Comparison of ENCODE assay signal across 12 cellular contexts in the genomic region with DNA sequence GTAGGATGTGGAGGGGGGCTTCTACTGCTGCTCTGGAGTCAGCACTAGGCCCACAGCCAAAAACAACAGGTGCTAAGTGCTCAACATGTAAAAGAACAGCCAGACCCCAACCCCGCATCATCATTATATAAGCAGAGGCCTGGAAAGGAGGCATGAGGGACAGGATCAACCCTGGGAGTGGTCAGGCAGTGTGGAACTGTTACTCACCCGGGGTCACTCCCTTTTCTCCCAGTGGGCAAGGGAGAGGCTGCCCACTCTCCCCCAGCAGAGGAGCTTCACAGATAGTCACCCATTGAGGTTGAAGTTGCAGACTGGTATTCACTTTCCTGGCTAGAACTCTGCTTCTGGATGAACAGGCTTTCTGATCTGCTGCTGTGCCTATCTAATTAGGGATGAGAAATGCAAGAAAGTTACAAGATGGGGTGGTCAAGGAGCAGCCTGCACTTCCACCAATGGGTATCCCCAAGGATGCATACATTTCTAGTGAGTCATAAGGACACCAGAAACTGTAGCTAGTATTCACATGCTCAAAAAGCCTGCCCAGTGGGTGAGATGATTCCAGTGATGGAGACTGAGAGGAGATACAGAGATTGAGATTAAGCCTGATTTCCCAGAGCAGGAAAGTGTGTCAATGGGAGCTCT.
DNase-seq lines count a peak whose midpoint lies in the region; ATAC-seq and TF ChIP-seq lines count a peak whose summit lies in the region.
"Had no signal": no experiment of that assay in that cellular context is flagged by ENCODE, and none has a peak within 500 bp of the region (broad histone marks: within the 10 kb centered on the region; RNA-seq: fewer than 3 reads in every experiment).

No MANE protein-coding gene starts in this region.

- no peaks in the 10 kb centered on the region for H3K9me3 ChIP-seq in gastroesophageal sphincter

- no peak overlapping the region for H3K27ac ChIP-seq in gastroesophageal sphincter
- H3K27ac ChIP-seq: KMS-11 had no signal

- TF ChIP-seq CTCF in astrocyte of the cerebellum (IDR thresholded peaks at IDR 0.05; ENCODE audit: low read depth, low read length, missing control alignments) = no peak
- no peak for TF ChIP-seq CTCF in gastroesophageal sphincter (IDR thresholded peaks at IDR 0.05)

- in situ Hi-C loops in astrocyte of the cerebellum (cut with HindIII; ENCODE audit: low sequenced_read_pairs) = no loop called here

- H3K4me3 ChIP-seq in astrocyte of the cerebellum (ENCODE audit: low read depth, low read length) (no peak overlapping the region), gastroesophageal sphincter (no peak overlapping the region)

- WGBS in gastroesophageal sphincter (ENCODE audit: low coverage in 1 of 2), 2 donors = 75 to 88% methylated on average over 1 to 2 of the region's 2 CpGs

- DNase-seq in AG08395 (ENCODE audit: low spot score) (peak; percentile 72), HS-5 (ENCODE audit: low read depth) (peak; percentile 23), astrocyte of the cerebellum (ENCODE audit: low read depth) (peak; percentile 34), kidney tubule cell (ENCODE audit: low spot score) (peak; percentile 58), AML-193 (lab: John Stamatoyannopoulos, UW) (no peak), DMS79 (lab: John Stamatoyannopoulos, UW) (no peak)
- DNase-seq: amniotic stem cell, NCI-H2227 treated with DMSO at 0.1 percent for 48 hours had no signal

- H3K27me3 ChIP-seq in gastroesophageal sphincter = no peaks in the 10 kb centered on the region

- TF ChIP-seq POLR2A in gastroesophageal sphincter (IDR thresholded peaks at IDR 0.05) = no peak

- TF ChIP-seq EP300 in gastroesophageal sphincter (IDR thresholded peaks at IDR 0.05) = no peak

- ATAC-seq in gastroesophageal sphincter (no peak), HG03097 (IDR thresholded peaks at IDR 0.05; ENCODE audit: low FRiP score, unreplicated experiment) (no peak)
- ATAC-seq: natural killer cell treated with Interleukin-12 subunit alpha and Interleukin-12 subunit beta and Interleukin-15 and Interleukin-18, amount 100 ng/mL, for 72 hours had no signal

- H3K36me3 ChIP-seq in gastroesophageal sphincter = no peaks in the 10 kb centered on the region

- peaks cover 0 to 7% (median 5%) of the 10 kb centered on the region in 3 donors for H3K4me1 ChIP-seq in gastroesophageal sphincter

Comparison
In these comparisons a context has a peak if more than half of its experiments do, and no peak if none do; other contexts are left out.
1. DNase-seq: peak in AG08395 (single experiment), HS-5 (single experiment), astrocyte of the cerebellum (single experiment) and kidney tubule cell (single experiment); none in AML-193 (0 of 2) and DMS79 (single experiment).